8 cellular contexts compared by ENCODE assay signal in the genomic region with DNA sequence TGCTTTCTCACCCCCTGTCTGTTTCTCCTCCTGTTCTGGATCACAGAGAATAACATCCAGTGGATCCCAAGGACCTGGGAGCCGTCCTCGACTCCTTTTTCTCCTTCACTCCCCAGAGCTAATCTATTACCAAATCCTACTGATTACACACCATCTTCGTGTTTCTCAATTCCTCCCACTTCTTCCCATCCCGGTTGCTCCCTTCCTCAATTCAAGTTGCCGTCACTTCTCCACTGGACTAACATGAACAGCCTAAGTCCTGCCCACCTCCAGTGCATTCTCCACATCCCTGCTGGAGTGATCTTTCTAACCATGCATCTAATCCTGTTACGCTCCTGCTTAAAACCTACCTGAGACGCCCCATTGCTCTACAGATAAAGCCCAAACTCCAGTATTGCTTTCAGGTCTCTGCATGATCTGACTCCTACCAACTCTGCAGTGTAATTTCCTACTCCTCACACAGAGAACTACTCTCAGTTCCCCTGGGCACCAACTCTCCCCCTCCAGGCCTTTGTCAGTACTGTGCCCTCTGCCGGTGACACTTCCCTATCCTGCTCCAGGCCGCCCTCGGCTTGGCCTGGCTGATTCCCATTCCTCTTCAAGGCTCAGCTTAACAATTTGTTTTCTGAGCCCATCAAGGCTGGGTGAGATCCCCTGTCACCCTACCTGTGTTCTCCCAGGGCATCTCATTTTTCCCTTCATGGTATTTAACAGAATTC. TPM values are rescaled to one million over a fixed set of nuclear protein-coding genes. Genes with fewer than 3 reads are reported as not detected.
DNase-seq lines count a peak whose midpoint lies in the region; ATAC-seq and TF ChIP-seq lines count a peak whose summit lies in the region.

No MANE protein-coding gene starts in this region.

- H3K4me3 Mint-ChIP-seq in neural progenitor cell = no peak overlapping the region

- POLR2A ChIA-PET in PC-3 (lab: Charles Lee; ENCODE audit: unreplicated experiment) = no interaction called here

- H3K4me1 ChIP-seq in BLaER1 treated with 17β-estradiol and CSF1 and Interleukin-3, amounts not matched to agents 10 nM and 100 nM = peaks cover 5 to 96% (median 42%) of the 10 kb centered on the region in 10 experiments; a peak in 18 of 20 replicates
- no peaks in the 10 kb centered on the region for H3K4me1 ChIP-seq in PC-3 (ENCODE audit: insufficient read depth, low read length)
- peaks cover 17% of the 10 kb centered on the region for H3K4me1 ChIP-seq in neural progenitor cell
- H3K4me1 ChIP-seq in neuronal stem cell (ENCODE audit: control insufficient read depth in 2 of 2, insufficient read depth in 1 of 2, low read depth in 1 of 2, low read length in 2 of 2) = peaks cover 0 to 8% of the 10 kb centered on the region in 2 donors

- no peak overlapping the region for H2BK15ac ChIP-seq in neuronal stem cell (ENCODE audit: low read length)

- no peak overlapping the region for H3K4ac ChIP-seq in neuronal stem cell (ENCODE audit: low read length)

- peak overlapping the region in 4 of 11 experiments; percentile 11 to 77 (median 57); a peak in 7 of 22 replicates for H3K9ac ChIP-seq in BLaER1 treated with 17β-estradiol and CSF1 and Interleukin-3, amounts not matched to agents 10 nM and 100 nM
- H3K9ac ChIP-seq in PC-3 (ENCODE audit: low read length) = no peak overlapping the region
- H3K9ac ChIP-seq in neural progenitor cell = no peak overlapping the region
- H3K9ac ChIP-seq in neuronal stem cell (ENCODE audit: low read depth, low read length, poor library complexity) = no peak overlapping the region

- peaks cover 35% of the 10 kb centered on the region for H3K4me1 Mint-ChIP-seq in neural progenitor cell

- no peaks in the 10 kb centered on the region for H3K79me1 ChIP-seq in neuronal stem cell (ENCODE audit: low read depth, low read length)

- H3K14ac ChIP-seq in neuronal stem cell (ENCODE audit: low read length) = no peak overlapping the region

- H3K9me3 Mint-ChIP-seq in neural progenitor cell = no peaks in the 10 kb centered on the region

- no peak overlapping the region for H2BK12ac ChIP-seq in neuronal stem cell (ENCODE audit: low read length)

- H4K20me1 ChIP-seq in BLaER1 treated with 17β-estradiol and CSF1 and Interleukin-3, amounts not matched to agents 10 nM and 100 nM = peaks cover 0 to 48% (median 0%) of the 10 kb centered on the region in 11 experiments; a peak in 4 of 22 replicates
- H4K20me1 ChIP-seq in PC-3 (ENCODE audit: low read length) (no peaks in the 10 kb centered on the region), neural progenitor cell (ENCODE audit: low read depth) (no peaks in the 10 kb centered on the region)

- CTCF ChIA-PET in PC-3 (lab: Charles Lee) = no interaction called here

- peak; percentile 82 for ATAC-seq in GM18909 (IDR thresholded peaks at IDR 0.05; ENCODE audit: poor library complexity, unreplicated experiment)
- peak; percentile 83 for ATAC-seq in HG03135 (IDR thresholded peaks at IDR 0.05; ENCODE audit: unreplicated experiment)
- peak; percentile 53 for ATAC-seq in PC-3

- H3K18ac ChIP-seq in neuronal stem cell (ENCODE audit: low read length) = no peak overlapping the region

- peak overlapping the region in 8 of 11 experiments; percentile 27 to 98 (median 72); a peak in 14 of 22 replicates for H3K4me2 ChIP-seq in BLaER1 treated with 17β-estradiol and CSF1 and Interleukin-3, amounts not matched to agents 10 nM and 100 nM
- no peak overlapping the region for H3K4me2 ChIP-seq in PC-3 (ENCODE audit: low read length)
- no peak overlapping the region for H3K4me2 ChIP-seq in neural progenitor cell
- no peak overlapping the region for H3K4me2 ChIP-seq in neuronal stem cell (ENCODE audit: insufficient read depth, low read length, poor library complexity, severe bottlenecking)

- H2BK5ac ChIP-seq in neuronal stem cell (ENCODE audit: low read length) = no peak overlapping the region

- H3K27me3 Mint-ChIP-seq in neural progenitor cell (ENCODE audit: insufficient read depth, low read depth) = peaks cover 20% of the 10 kb centered on the region

- BruUV-seq in PC-3 (replicated peaks; lab: Mats Ljungman, UMichigan) = no TSS peak

- no peaks in the 10 kb centered on the region for H3K36me3 Mint-ChIP-seq in neural progenitor cell

- H2AK5ac ChIP-seq in neuronal stem cell (ENCODE audit: low read depth, low read length) = no peak overlapping the region

- H3K23ac ChIP-seq in neuronal stem cell (ENCODE audit: low read depth, low read length, poor library complexity) = no peak overlapping the region

- peak overlapping the region in 5 of 11 experiments; percentile 16 to 78 (median 63); a peak in 9 of 22 replicates for H3K27ac ChIP-seq in BLaER1 treated with 17β-estradiol and CSF1 and Interleukin-3, amounts not matched to agents 10 nM and 100 nM
- H3K27ac ChIP-seq in PC-3 (ENCODE audit: low read length) (no peak overlapping the region), neural progenitor cell (no peak overlapping the region), neuronal stem cell (replicated peaks; ENCODE audit: low read length) (no peak overlapping the region)

- H3K9me3 ChIP-seq in BLaER1 treated with 17β-estradiol and CSF1 and Interleukin-3, amounts not matched to agents 10 nM and 100 nM (replicated peaks in 1 of 11) = no peaks in the 10 kb centered on the region
- H3K9me3 ChIP-seq in PC-3 (ENCODE audit: low read length) = no peaks in the 10 kb centered on the region
- no peaks in the 10 kb centered on the region for H3K9me3 ChIP-seq in neural progenitor cell (ENCODE audit: low read depth)
- no peaks in the 10 kb centered on the region for H3K9me3 ChIP-seq in neuronal stem cell (replicated peaks in 1 of 2; ENCODE audit: control insufficient read depth in 2 of 2, insufficient read depth in 1 of 2, low read depth in 1 of 2, low read length in 2 of 2)

- peaks cover 0 to 49% (median 0%) of the 10 kb centered on the region in 11 experiments; a peak in 6 of 22 replicates for H3K36me3 ChIP-seq in BLaER1 treated with 17β-estradiol and CSF1 and Interleukin-3, amounts not matched to agents 10 nM and 100 nM
- no peaks in the 10 kb centered on the region for H3K36me3 ChIP-seq in PC-3 (ENCODE audit: low read depth, low read length)
- H3K36me3 ChIP-seq in neural progenitor cell = no peaks in the 10 kb centered on the region
- no peaks in the 10 kb centered on the region for H3K36me3 ChIP-seq in neuronal stem cell (replicated peaks in 1 of 2; ENCODE audit: control insufficient read depth in 2 of 2, insufficient read depth in 2 of 2, low read length in 2 of 2)

- peak overlapping the region in 3 of 10 experiments; percentile 57 to 71 (median 65); a peak in 6 of 20 replicates for H3K4me3 ChIP-seq in BLaER1 treated with 17β-estradiol and CSF1 and Interleukin-3, amounts not matched to agents 10 nM and 100 nM
- H3K4me3 ChIP-seq in PC-3 (ENCODE audit: low read length) = no peak overlapping the region
- H3K4me3 ChIP-seq in neural progenitor cell = no peak overlapping the region
- H3K4me3 ChIP-seq in neuronal stem cell (ENCODE audit: low read length in 2 of 2) = no peak overlapping the region

- TF ChIP-seq CTCF in PC-3 (conservative IDR thresholded peaks at IDR 0.05; ENCODE audit: low read depth, low read length) (no peak), neural progenitor cell (IDR thresholded peaks at IDR 0.05) (peak; percentile 67)

- no peak for DNase-seq in PC-3
- DNase-seq in erythroblast (lab: John Stamatoyannopoulos, UW) = peak; percentile 7 to 29
- peak; percentile 68 for DNase-seq in neural progenitor cell (ENCODE audit: low spot score)
- no peak for DNase-seq in neuronal stem cell (ENCODE audit: low spot score)
- DNase-seq in activated CD4-positive, alpha-beta T cell treated with anti-CD3 and anti-CD28 coated beads for 48 hours = no peak

- intact Hi-C loops in PC-3 (cut with micrococcal nuclease) = no loop called here

- H2BK120ac ChIP-seq in neuronal stem cell (ENCODE audit: low read depth, low read length) = no peak overlapping the region

- no peak overlapping the region for H2AFZ ChIP-seq in PC-3 (ENCODE audit: low read length)
- peak overlapping the region; percentile 20 for H2AFZ ChIP-seq in neural progenitor cell (replicated peaks)
- H2AFZ ChIP-seq in neuronal stem cell (ENCODE audit: low read length) = no peak overlapping the region

- H3K79me2 ChIP-seq in PC-3 (ENCODE audit: low read length) (no peaks in the 10 kb centered on the region), neural progenitor cell (ENCODE audit: low read depth) (no peaks in the 10 kb centered on the region)

- no peaks in the 10 kb centered on the region for H3K9me2 ChIP-seq in PC-3 (replicated peaks; ENCODE audit: low read length)

- no CpG with 5 or more reads among the region's 10 CpGs for WGBS in neuronal stem cell (ENCODE audit: extremely low coverage in 2 of 2, insufficient read length in 2 of 2, insufficient replicate concordance in 1 of 2), 2 donors

- H3K27me3 ChIP-seq in BLaER1 treated with 17β-estradiol and CSF1 and Interleukin-3, amounts not matched to agents 10 nM and 100 nM = no peaks in the 10 kb centered on the region
- H3K27me3 ChIP-seq in PC-3 (ENCODE audit: low read length) = no peaks in the 10 kb centered on the region
- H3K27me3 ChIP-seq in neural progenitor cell = peaks cover 29% of the 10 kb centered on the region
- peaks cover 0 to 59% (median 0%) of the 10 kb centered on the region in 3 experiments for H3K27me3 ChIP-seq in neuronal stem cell (ENCODE audit: control insufficient read depth in 3 of 3, insufficient read depth in 3 of 3, low read depth in 1 of 3, low read length in 3 of 3)

- H4K91ac ChIP-seq in neuronal stem cell (ENCODE audit: low read depth, low read length, poor library complexity) = no peak overlapping the region

- no peak overlapping the region for H4K8ac ChIP-seq in neuronal stem cell (ENCODE audit: low read depth, low read length)

- H3K27ac Mint-ChIP-seq in neural progenitor cell = no peak overlapping the region

- H3F3A ChIP-seq in PC-3 (ENCODE audit: low read length, unreplicated experiment) = no peaks in the 10 kb centered on the region
- H3F3A ChIP-seq in neural progenitor cell (ENCODE audit: low read depth) = peaks cover 6% of the 10 kb centered on the region

- no peak for TF ChIP-seq POLR2A in erythroblast (IDR thresholded peaks at IDR 0.05; ENCODE audit: low read length)

RNA-seq across cellular contexts. Expression of gene SLAMF8, which starts 2.4 kb away (rescaled TPM):
- total RNA-seq in PC-3 (2014; rRNA removed) = not detected in 2 replicates
- total RNA-seq in neural progenitor cell (ENCODE audit: low replicate concordance) = not detected in 2 replicates
- not detected for polyA plus RNA-seq in neuronal stem cell (2013, experiment 1 of 2)
- not detected for polyA plus RNA-seq in neuronal stem cell (2013, experiment 2 of 2)

RNA-seq across cellular contexts. Expression of gene FCRL6, which starts 26.9 kb away (rescaled TPM):
- not detected in 2 replicates for total RNA-seq in PC-3 (2014; rRNA removed)
- total RNA-seq in neural progenitor cell (ENCODE audit: low replicate concordance) = not detected in 2 replicates
- 0.03 TPM for polyA plus RNA-seq in neuronal stem cell (2013, experiment 1 of 2)
- polyA plus RNA-seq in neuronal stem cell (2013, experiment 2 of 2) = not detected

RNA-seq across cellular contexts. Expression of gene VSIG8, which starts 33.4 kb away (rescaled TPM):
- total RNA-seq in PC-3 (2014; rRNA removed) = 0.29 and 0.47 TPM in 2 replicates
- total RNA-seq in neural progenitor cell (ENCODE audit: low replicate concordance) = not detected in 2 replicates
- not detected for polyA plus RNA-seq in neuronal stem cell (2013, experiment 1 of 2)
- not detected for polyA plus RNA-seq in neuronal stem cell (2013, experiment 2 of 2)

RNA-seq across cellular contexts. Expression of gene DUSP23, which starts 48.3 kb away (rescaled TPM):
- total RNA-seq in PC-3 (2014; rRNA removed) = 20.4 and 27.6 TPM in 2 replicates
- 3.1 and 19.8 TPM in 2 replicates for total RNA-seq in neural progenitor cell (ENCODE audit: low replicate concordance)
- polyA plus RNA-seq in neuronal stem cell (2013, experiment 1 of 2) = 36.7 TPM
- polyA plus RNA-seq in neuronal stem cell (2013, experiment 2 of 2) = 33.6 TPM

Comparison
In these comparisons a context has a peak if more than half of its experiments do, and no peak if none do; other contexts are left out.
1. H3K4me2 ChIP-seq: peak in BLaER1 treated with 17β-estradiol and CSF1 and Interleukin-3, amounts not matched to agents 10 nM and 100 nM (8 of 11); none in PC-3 (single experiment), neural progenitor cell (single experiment) and neuronal stem cell (single experiment).
2. DNase-seq: peak in erythroblast (2 of 2) and neural progenitor cell (single experiment); none in PC-3 (single experiment), neuronal stem cell (single experiment) and activated CD4-positive, alpha-beta T cell treated with anti-CD3 and anti-CD28 coated beads for 48 hours (single experiment).
3. Peak in every context shown above with its lines, with median percentiles within 50 percentile points of each other: ATAC-seq.